1 cellular context compared by ENCODE assay signal in the genomic region with DNA sequence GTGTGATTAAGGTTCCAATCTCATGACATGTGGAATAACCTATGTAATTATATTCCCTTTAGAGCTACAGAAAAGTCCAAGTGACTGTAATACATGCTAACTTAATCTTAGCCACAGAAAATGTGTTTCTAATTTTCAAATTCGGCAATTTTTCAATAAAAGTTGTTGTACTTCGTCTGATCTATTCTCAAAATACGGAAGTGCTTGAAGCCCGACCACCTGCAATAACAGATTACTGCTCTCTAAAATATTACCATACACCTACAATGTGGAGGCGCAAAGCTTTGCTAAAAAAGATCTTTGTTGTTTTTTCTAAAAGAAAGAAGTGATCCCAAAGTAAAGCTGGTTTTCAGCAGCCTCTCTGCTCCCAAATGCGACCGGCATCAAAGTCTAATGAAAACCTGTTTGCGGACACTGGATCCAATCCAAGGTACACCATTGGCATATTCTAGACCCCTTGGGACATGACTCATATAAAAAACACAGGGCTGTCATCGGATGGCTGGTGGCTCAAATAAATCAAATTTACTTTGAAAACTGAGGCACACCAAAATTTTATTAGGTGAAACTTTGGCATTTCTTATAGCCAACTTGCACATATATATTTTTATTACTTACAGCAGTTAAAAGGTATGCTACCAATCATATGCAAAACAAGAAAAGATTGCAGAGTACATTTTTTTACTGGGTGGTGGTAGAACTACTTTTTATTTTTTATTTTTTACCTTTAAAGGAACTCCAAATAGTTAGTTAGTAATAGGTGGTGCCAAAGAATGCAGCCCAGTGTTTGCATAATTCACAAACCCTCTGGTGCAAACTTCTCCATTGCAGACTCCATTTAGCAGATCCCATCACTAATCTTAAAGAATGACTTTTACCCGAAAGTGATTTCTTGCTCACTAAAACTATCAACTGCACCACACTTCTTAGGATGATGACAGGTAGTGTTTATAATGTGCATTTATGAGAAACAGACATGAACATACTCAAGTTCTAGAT.
TF ChIP-seq lines count a peak whose summit lies in the region.

No MANE protein-coding gene starts in this region.

TF ChIP-seq in HEK293, 187 proteins besides CTCF, POLR2A, EP300 and RAD21 (continued from another document and continues in another):
- TF ChIP-seq, protein P1, sequence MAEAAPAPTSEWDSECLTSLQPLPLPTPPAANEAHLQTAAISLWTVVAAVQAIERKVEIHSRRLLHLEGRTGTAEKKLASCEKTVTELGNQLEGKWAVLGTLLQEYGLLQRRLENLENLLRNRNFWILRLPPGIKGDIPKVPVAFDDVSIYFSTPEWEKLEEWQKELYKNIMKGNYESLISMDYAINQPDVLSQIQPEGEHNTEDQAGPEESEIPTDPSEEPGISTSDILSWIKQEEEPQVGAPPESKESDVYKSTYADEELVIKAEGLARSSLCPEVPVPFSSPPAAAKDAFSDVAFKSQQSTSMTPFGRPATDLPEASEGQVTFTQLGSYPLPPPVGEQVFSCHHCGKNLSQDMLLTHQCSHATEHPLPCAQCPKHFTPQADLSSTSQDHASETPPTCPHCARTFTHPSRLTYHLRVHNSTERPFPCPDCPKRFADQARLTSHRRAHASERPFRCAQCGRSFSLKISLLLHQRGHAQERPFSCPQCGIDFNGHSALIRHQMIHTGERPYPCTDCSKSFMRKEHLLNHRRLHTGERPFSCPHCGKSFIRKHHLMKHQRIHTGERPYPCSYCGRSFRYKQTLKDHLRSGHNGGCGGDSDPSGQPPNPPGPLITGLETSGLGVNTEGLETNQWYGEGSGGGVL (tag by site-specific recombination; IDR thresholded peaks at IDR 0.05): no peak
- TF ChIP-seq ZFHX2 (tag by site-specific recombination; conservative IDR thresholded peaks at IDR 0.05) (no peak), ZNF548 (tag by site-specific recombination; IDR thresholded peaks at IDR 0.05) (no peak), ZNF544 (tag by site-specific recombination; IDR thresholded peaks at IDR 0.05) (no peak), WT1 (tag by site-specific recombination; IDR thresholded peaks at IDR 0.05) (peak; percentile 80; the same call in 1 of the 2 replicates), KLF1 (tag by site-specific recombination; IDR thresholded peaks at IDR 0.05) (no peak), ZNF239 (tag by site-specific recombination; IDR thresholded peaks at IDR 0.05) (no peak), ZNF202 (tag by site-specific recombination; IDR thresholded peaks at IDR 0.05; ENCODE audit: borderline replicate concordance) (no peak), OSR2 (tag by site-specific recombination; IDR thresholded peaks at IDR 0.05) (peak; percentile 89), ZNF423 (tag by site-specific recombination; IDR thresholded peaks at IDR 0.05) (peak; percentile 66; the same call in 1 of the 2 replicates), ZNF24 (tag by site-specific recombination; IDR thresholded peaks at IDR 0.05) (peak; percentile 86; the same call in 1 of the 2 replicates), SP3 (tag by site-specific recombination; IDR thresholded peaks at IDR 0.05) (no peak), ZNF416 (tag by site-specific recombination; IDR thresholded peaks at IDR 0.05) (no peak), ZNF530 (tag by site-specific recombination; IDR thresholded peaks at IDR 0.05; ENCODE audit: low read depth) (no peak), TCF7L2 (IDR thresholded peaks at IDR 0.05; ENCODE audit: borderline replicate concordance, low read depth, low read length) (no peak), SCRT1 (tag by site-specific recombination; IDR thresholded peaks at IDR 0.05; ENCODE audit: borderline replicate concordance) (no peak), ZNF785 (tag by site-specific recombination; IDR thresholded peaks at IDR 0.05) (no peak), ZFP69B (tag by site-specific recombination; IDR thresholded peaks at IDR 0.05) (0 out of 2 replicates have a peak, but pooled peaks have one; percentile 15), ZNF211 (tag by site-specific recombination; IDR thresholded peaks at IDR 0.05; ENCODE audit: low read depth) (no peak), ZNF391 (tag by site-specific recombination; IDR thresholded peaks at IDR 0.05; ENCODE audit: borderline replicate concordance, low read depth) (peak; percentile 63; the same call in 1 of the 2 replicates), KLF16 (tag by site-specific recombination; IDR thresholded peaks at IDR 0.05) (no peak), ZNF394 (tag by site-specific recombination; IDR thresholded peaks at IDR 0.05; ENCODE audit: borderline replicate concordance) (no peak; the same call in 1 of the 2 replicates), GLIS1 (tag by site-specific recombination; IDR thresholded peaks at IDR 0.05) (peak; percentile 74), KLF8 (tag by site-specific recombination; IDR thresholded peaks at IDR 0.05) (no peak; the same call in 1 of the 2 replicates), ZNF660 (tag by site-specific recombination; IDR thresholded peaks at IDR 0.05) (peak; percentile 68), ZNF747 (tag by site-specific recombination; IDR thresholded peaks at IDR 0.05) (no peak), YY2 (tag by site-specific recombination; IDR thresholded peaks at IDR 0.05) (no peak), ZSCAN23 (tag by site-specific recombination; IDR thresholded peaks at IDR 0.05) (0 out of 2 replicates have a peak, but pooled peaks have one; percentile 38)
- TF ChIP-seq, protein P2, sequence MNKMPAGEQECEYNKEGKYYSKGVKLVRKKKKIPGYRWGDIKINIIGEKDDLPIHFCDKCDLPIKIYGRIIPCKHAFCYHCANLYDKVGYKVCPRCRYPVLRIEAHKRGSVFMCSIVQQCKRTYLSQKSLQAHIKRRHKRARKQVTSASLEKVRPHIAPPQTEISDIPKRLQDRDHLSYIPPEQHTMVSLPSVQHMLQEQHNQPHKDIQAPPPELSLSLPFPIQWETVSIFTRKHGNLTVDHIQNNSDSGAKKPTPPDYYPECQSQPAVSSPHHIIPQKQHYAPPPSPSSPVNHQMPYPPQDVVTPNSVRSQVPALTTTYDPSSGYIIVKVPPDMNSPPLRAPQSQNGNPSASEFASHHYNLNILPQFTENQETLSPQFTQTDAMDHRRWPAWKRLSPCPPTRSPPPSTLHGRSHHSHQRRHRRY (tag by site-specific recombination; IDR thresholded peaks at IDR 0.05): no peak
- TF ChIP-seq, protein P3, sequence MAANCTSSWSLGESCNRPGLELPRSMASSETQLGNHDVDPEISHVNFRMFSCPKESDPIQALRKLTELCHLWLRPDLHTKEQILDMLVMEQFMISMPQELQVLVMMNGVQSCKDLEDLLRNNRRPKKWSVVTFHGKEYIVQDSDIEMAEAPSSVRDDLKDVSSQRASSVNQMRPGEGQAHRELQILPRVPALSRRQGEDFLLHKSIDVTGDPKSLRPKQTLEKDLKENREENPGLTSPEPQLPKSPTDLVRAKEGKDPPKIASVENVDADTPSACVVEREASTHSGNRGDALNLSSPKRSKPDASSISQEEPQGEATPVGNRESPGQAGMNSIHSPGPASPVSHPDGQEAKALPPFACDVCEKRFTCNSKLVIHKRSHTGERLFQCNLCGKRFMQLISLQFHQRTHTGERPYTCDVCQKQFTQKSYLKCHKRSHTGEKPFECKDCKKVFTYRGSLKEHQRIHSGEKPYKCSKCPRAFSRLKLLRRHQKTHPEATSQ (tag by site-specific recombination; IDR thresholded peaks at IDR 0.05): no peak
- TF ChIP-seq, protein P4, sequence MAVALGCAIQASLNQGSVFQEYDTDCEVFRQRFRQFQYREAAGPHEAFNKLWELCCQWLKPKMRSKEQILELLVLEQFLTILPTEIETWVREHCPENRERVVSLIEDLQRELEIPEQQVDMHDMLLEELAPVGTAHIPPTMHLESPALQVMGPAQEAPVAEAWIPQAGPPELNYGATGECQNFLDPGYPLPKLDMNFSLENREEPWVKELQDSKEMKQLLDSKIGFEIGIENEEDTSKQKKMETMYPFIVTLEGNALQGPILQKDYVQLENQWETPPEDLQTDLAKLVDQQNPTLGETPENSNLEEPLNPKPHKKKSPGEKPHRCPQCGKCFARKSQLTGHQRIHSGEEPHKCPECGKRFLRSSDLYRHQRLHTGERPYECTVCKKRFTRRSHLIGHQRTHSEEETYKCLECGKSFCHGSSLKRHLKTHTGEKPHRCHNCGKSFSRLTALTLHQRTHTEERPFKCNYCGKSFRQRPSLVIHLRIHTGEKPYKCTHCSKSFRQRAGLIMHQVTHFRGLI (tag by site-specific recombination; IDR thresholded peaks at IDR 0.05): no peak; the same call in none of the 2 replicates
- TF ChIP-seq, protein P5, sequence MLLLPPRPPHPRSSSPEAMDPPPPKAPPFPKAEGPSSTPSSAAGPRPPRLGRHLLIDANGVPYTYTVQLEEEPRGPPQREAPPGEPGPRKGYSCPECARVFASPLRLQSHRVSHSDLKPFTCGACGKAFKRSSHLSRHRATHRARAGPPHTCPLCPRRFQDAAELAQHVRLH (tag by site-specific recombination; IDR thresholded peaks at IDR 0.05): no peak
- TF ChIP-seq, protein P6, sequence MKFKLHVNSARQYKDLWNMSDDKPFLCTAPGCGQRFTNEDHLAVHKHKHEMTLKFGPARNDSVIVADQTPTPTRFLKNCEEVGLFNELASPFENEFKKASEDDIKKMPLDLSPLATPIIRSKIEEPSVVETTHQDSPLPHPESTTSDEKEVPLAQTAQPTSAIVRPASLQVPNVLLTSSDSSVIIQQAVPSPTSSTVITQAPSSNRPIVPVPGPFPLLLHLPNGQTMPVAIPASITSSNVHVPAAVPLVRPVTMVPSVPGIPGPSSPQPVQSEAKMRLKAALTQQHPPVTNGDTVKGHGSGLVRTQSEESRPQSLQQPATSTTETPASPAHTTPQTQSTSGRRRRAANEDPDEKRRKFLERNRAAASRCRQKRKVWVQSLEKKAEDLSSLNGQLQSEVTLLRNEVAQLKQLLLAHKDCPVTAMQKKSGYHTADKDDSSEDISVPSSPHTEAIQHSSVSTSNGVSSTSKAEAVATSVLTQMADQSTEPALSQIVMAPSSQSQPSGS (tag by site-specific recombination; IDR thresholded peaks at IDR 0.05; ENCODE audit: low read depth): peak; percentile 53; the same call in 1 of the 2 replicates
- TF ChIP-seq, protein P7, sequence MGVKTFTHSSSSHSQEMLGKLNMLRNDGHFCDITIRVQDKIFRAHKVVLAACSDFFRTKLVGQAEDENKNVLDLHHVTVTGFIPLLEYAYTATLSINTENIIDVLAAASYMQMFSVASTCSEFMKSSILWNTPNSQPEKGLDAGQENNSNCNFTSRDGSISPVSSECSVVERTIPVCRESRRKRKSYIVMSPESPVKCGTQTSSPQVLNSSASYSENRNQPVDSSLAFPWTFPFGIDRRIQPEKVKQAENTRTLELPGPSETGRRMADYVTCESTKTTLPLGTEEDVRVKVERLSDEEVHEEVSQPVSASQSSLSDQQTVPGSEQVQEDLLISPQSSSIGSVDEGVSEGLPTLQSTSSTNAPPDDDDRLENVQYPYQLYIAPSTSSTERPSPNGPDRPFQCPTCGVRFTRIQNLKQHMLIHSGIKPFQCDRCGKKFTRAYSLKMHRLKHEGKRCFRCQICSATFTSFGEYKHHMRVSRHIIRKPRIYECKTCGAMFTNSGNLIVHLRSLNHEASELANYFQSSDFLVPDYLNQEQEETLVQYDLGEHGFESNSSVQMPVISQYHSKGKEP (tag by site-specific recombination; IDR thresholded peaks at IDR 0.05): peak; percentile 82
- TF ChIP-seq, protein P8, sequence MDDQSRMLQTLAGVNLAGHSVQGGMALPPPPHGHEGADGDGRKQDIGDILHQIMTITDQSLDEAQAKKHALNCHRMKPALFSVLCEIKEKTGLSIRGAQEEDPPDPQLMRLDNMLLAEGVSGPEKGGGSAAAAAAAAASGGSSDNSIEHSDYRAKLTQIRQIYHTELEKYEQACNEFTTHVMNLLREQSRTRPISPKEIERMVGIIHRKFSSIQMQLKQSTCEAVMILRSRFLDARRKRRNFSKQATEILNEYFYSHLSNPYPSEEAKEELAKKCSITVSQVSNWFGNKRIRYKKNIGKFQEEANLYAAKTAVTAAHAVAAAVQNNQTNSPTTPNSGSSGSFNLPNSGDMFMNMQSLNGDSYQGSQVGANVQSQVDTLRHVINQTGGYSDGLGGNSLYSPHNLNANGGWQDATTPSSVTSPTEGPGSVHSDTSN (CRISPR knock-in tag; IDR thresholded peaks at IDR 0.05): no peak
- TF ChIP-seq, protein P9, sequence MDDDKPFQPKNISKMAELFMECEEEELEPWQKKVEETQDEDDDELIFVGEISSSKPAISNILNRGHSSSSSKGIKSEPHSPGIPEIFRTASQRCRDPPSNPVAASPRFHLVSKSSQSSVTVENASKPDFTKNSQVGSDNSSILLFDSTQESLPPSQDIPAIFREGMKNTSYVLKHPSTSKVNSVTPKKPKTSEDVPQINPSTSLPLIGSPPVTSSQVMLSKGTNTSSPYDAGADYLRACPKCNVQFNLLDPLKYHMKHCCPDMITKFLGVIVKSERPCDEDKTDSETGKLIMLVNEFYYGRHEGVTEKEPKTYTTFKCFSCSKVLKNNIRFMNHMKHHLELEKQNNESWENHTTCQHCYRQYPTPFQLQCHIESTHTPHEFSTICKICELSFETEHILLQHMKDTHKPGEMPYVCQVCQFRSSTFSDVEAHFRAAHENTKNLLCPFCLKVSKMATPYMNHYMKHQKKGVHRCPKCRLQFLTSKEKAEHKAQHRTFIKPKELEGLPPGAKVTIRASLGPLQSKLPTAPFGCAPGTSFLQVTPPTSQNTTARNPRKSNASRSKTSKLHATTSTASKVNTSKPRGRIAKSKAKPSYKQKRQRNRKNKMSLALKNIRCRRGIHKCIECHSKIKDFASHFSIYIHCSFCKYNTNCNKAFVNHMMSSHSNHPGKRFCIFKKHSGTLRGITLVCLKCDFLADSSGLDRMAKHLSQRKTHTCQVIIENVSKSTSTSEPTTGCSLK (tag by site-specific recombination; IDR thresholded peaks at IDR 0.05): no peak
- TF ChIP-seq, protein P10, sequence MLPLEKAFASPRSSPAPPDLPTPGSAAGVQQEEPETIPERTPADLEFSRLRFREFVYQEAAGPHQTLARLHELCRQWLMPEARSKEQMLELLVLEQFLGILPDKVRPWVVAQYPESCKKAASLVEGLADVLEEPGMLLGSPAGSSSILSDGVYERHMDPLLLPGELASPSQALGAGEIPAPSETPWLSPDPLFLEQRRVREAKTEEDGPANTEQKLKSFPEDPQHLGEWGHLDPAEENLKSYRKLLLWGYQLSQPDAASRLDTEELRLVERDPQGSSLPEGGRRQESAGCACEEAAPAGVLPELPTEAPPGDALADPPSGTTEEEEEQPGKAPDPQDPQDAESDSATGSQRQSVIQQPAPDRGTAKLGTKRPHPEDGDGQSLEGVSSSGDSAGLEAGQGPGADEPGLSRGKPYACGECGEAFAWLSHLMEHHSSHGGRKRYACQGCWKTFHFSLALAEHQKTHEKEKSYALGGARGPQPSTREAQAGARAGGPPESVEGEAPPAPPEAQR (tag by site-specific recombination; IDR thresholded peaks at IDR 0.05): no peak
